ENCODE assay signal across 25 cellular contexts in genomic region chr3:186923241-186923640, GRCh38.
"Had no signal": no experiment of that assay in that cellular context is flagged by ENCODE, and none has a peak within 500 bp of the region (broad histone marks: within the 10 kb centered on the region; RNA-seq: fewer than 3 reads in every experiment).

No MANE protein-coding gene starts in this region.

- ATAC-seq: activated T-cell treated with anti-CD3 and anti-CD28 coated beads, Interleukin-2, amount 50 U/mL, for 4 hours; activated T-helper 17 cell treated with anti-CD3 and anti-CD28 coated beads, Interleukin-2, amount 50 U/mL, for 72 hours; gastroesophageal sphincter; left colon; naive thymus-derived CD4-positive, alpha-beta T cell had no signal

- H3K9me3 ChIP-seq: gastroesophageal sphincter, tibial nerve had no signal

- H3K4me3 Mint-ChIP-seq: activated CD4-positive, alpha-beta memory T cell treated with anti-CD3 and anti-CD28 coated beads for 36 hours; activated CD4-positive, alpha-beta T cell treated with anti-CD3 and anti-CD28 coated beads, Interleukin-2, amount 10 ng/mL, durations not matched to agents 24 days and 14 days; activated T-cell treated with anti-CD3 and anti-CD28 coated beads, Interleukin-2, amount 50 U/mL, for 4 hours; activated T-helper 17 cell treated with anti-CD3 and anti-CD28 coated beads, Interleukin-2, amount 50 U/mL, for 72 hours; central memory CD8-positive, alpha-beta T cell; mesothelial cell of epicardium; naive thymus-derived CD4-positive, alpha-beta T cell; neural progenitor cell; T-helper 1 cell treated with Interleukin-12 subunit alpha and Interleukin-12 subunit beta and Interleukin-4 antibody, amounts not matched to agents 30 μg/mL and 1 μg/mL, for 36 hours had no signal

- H3K27me3 Mint-ChIP-seq: activated CD4-positive, alpha-beta memory T cell treated with anti-CD3 and anti-CD28 coated beads for 36 hours; activated CD4-positive, alpha-beta T cell treated with anti-CD3 and anti-CD28 coated beads, Interleukin-2, amount 10 ng/mL, durations not matched to agents 24 days and 14 days; activated T-helper 17 cell treated with anti-CD3 and anti-CD28 coated beads, Interleukin-2, amount 50 U/mL, for 72 hours; central memory CD8-positive, alpha-beta T cell had no signal

- H3K27ac Mint-ChIP-seq: activated CD4-positive, alpha-beta memory T cell treated with anti-CD3 and anti-CD28 coated beads for 36 hours; activated CD4-positive, alpha-beta T cell treated with anti-CD3 and anti-CD28 coated beads, Interleukin-2, amount 10 ng/mL, durations not matched to agents 24 days and 14 days; activated T-helper 17 cell treated with anti-CD3 and anti-CD28 coated beads, Interleukin-2, amount 50 U/mL, for 72 hours; mesothelial cell of epicardium; naive thymus-derived CD4-positive, alpha-beta T cell; neural progenitor cell; T-helper 1 cell treated with Interleukin-12 subunit alpha and Interleukin-12 subunit beta and Interleukin-4 antibody, amounts not matched to agents 30 μg/mL and 1 μg/mL, for 36 hours had no signal

- H3K36me3 ChIP-seq: gastroesophageal sphincter, neural progenitor cell, tibial nerve had no signal

- H2AFZ ChIP-seq: hepatocyte, neural progenitor cell had no signal

- H3K4me1 ChIP-seq: gastroesophageal sphincter, neural progenitor cell, tibial nerve had no signal

- H3K79me2 ChIP-seq: hepatocyte had no signal

- H3K9ac ChIP-seq: neural progenitor cell had no signal

- H3K27me3 ChIP-seq: gastroesophageal sphincter, hepatocyte, neural progenitor cell, tibial nerve had no signal

- H3K4me1 Mint-ChIP-seq: activated T-helper 17 cell treated with anti-CD3 and anti-CD28 coated beads, Interleukin-2, amount 50 U/mL, for 72 hours had no signal

- DNase-seq: activated CD4-positive, alpha-beta memory T cell treated with anti-CD3 and anti-CD28 coated beads for 36 hours; activated CD4-positive, alpha-beta T cell treated with anti-CD3 and anti-CD28 coated beads, Interleukin-2, amount 10 ng/mL, durations not matched to agents 24 days and 14 days; activated CD4-positive, CD25-positive, alpha-beta regulatory T cell treated with anti-CD3 and anti-CD28 coated beads, Interleukin-2, amount 50 U/mL, for 72 hours; activated gamma-delta T cell treated with Interleukin-2 at 50 U/mL for 16 hours; activated naive CD4-positive, alpha-beta T cell treated with anti-CD3 and anti-CD28 coated beads, Interleukin-2, amount 50 U/mL, for 16 hours; activated T-cell treated with anti-CD3 and anti-CD28 coated beads, Interleukin-2, amount 50 U/mL, for 4 hours; amniotic stem cell; dermis blood vessel endothelial cell; effector CD4-positive, alpha-beta T cell; kidney; left colon; naive thymus-derived CD4-positive, alpha-beta T cell; right cardiac atrium; stimulated activated CD4-positive, alpha-beta T cell treated with anti-CD3 and anti-CD28 coated beads, Interleukin-2, amount 100 ng/mL, for 48 hours; stimulated activated naive CD4-positive, alpha-beta T cell treated with Interleukin-2 at 50 U/mL for 16 hours; SW 1271 had no signal

- FAIRE-seq: colon, kidney had no signal

- H3K36me3 Mint-ChIP-seq: activated CD4-positive, alpha-beta memory T cell treated with anti-CD3 and anti-CD28 coated beads for 36 hours; mesothelial cell of epicardium; neural progenitor cell had no signal

- H3K27ac ChIP-seq: gastroesophageal sphincter, hepatocyte, neural progenitor cell, tibial nerve had no signal

- H3K4me3 ChIP-seq: gastroesophageal sphincter, hepatocyte, neural progenitor cell, tibial nerve had no signal

- H3K9me3 Mint-ChIP-seq: activated CD4-positive, alpha-beta memory T cell treated with anti-CD3 and anti-CD28 coated beads for 36 hours; activated CD4-positive, alpha-beta T cell treated with anti-CD3 and anti-CD28 coated beads, Interleukin-2, amount 10 ng/mL, durations not matched to agents 24 days and 14 days; activated T-cell treated with anti-CD3 and anti-CD28 coated beads, Interleukin-2, amount 50 U/mL, for 4 hours; activated T-helper 17 cell treated with anti-CD3 and anti-CD28 coated beads, Interleukin-2, amount 50 U/mL, for 72 hours; central memory CD8-positive, alpha-beta T cell; mesothelial cell of epicardium; naive thymus-derived CD4-positive, alpha-beta T cell; T-helper 1 cell treated with Interleukin-12 subunit alpha and Interleukin-12 subunit beta and Interleukin-4 antibody, amounts not matched to agents 30 μg/mL and 1 μg/mL, for 36 hours had no signal

- H3K4me2 ChIP-seq: hepatocyte, neural progenitor cell had no signal
